Comparison of ENCODE assay signal across 8 cellular contexts in the genomic region with DNA sequence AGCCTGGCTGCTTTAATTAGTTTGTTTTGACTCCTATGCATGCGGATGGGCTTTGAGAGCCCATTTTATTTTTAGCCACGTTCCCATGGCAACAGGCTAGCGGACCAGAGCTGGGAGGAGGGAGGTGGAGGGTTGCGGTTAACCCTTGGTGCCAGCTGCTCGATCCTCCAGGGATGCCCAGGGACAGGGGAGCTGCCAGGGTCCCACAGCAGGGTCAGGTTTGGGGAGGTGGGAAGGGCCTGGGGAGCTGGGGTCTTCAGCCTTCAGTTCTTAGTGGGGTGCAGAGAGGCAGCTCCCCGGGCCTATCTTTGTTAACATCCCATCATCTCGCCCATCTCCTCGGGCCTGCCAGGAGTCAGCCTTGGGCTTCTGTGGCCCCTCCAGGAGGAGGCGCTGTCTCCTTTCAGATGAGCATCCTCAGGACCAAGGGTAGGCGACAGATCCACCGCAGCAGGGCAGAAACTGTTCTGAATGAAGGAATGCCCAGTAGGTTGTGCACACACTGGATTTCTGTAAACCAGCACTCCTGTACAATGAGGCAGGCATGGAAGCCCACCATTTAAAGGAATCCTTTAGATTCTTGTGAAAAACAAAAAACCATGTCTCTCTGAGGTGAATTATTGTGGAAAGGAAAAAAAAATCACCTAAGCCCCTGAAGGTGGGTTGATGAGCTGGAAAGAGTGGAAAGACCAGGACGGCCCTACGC.
DNase-seq lines count a peak whose midpoint lies in the region; ATAC-seq and TF ChIP-seq lines count a peak whose summit lies in the region.

No MANE protein-coding gene starts in this region.

- no peaks in the 10 kb centered on the region for H3K36me3 ChIP-seq in esophagus muscularis mucosa

- no peaks in the 10 kb centered on the region for H3K27me3 ChIP-seq in esophagus muscularis mucosa

- TF ChIP-seq RAD21 in Ishikawa (IDR thresholded peaks at IDR 0.05; ENCODE audit: low read depth), result peak; percentile 98

- no peaks in the 10 kb centered on the region for H3K9me3 ChIP-seq in esophagus muscularis mucosa

- no peaks in the 10 kb centered on the region for H3K9me3 Mint-ChIP-seq in natural killer cell treated with Interleukin-12 subunit alpha and Interleukin-12 subunit beta and Interleukin-15 and Interleukin-18, amount 100 ng/mL, for 72 hours
- no peaks in the 10 kb centered on the region for H3K9me3 Mint-ChIP-seq in stimulated activated memory B cell treated with anti-CD40 and anti-IgM and Interleukin-4, amounts not matched to agents 10 μg/mL and 1 μg/mL and 100 μg/mL, for 72 hours

- peak; percentile 89 for DNase-seq in CD1c-positive myeloid dendritic cell (ENCODE audit: extremely low spot score)
- peak; percentile 94 for DNase-seq in OCI-M1 (lab: John Stamatoyannopoulos, UW)
- peak; percentile 70 for DNase-seq in activated T-cell treated with anti-CD3 and anti-CD28 coated beads for 4 hours
- no peak for DNase-seq in esophagus muscularis mucosa (ENCODE audit: extremely low spot score)
- DNase-seq in natural killer cell treated with Interleukin-12 subunit alpha and Interleukin-12 subunit beta and Interleukin-15 and Interleukin-18, amount 100 ng/mL, for 72 hours (ENCODE audit: low spot score), result peak; percentile 85

- intact Hi-C loops in esophagus muscularis mucosa (cut with DNase I), result loop anchor here (2.0 to 5.0 kb wide), 2 partner anchors 85 to 251 kb away; no protein-coding TSS in a partner anchor

- no peak overlapping the region for H3K4me3 ChIP-seq in esophagus muscularis mucosa

- H3K4me1 ChIP-seq in esophagus muscularis mucosa, result peaks cover 21 to 42% (median 38%) of the 10 kb centered on the region in 4 donors

- H3K27ac ChIP-seq in esophagus muscularis mucosa (replicated peaks in 1 of 4), result no peak overlapping the region

- TF ChIP-seq CTCF in esophagus muscularis mucosa (IDR thresholded peaks at IDR 0.05), result peak; percentile 79 to 94 (median 93)

- no peaks in the 10 kb centered on the region for H3K36me3 Mint-ChIP-seq in natural killer cell treated with Interleukin-12 subunit alpha and Interleukin-12 subunit beta and Interleukin-15 and Interleukin-18, amount 100 ng/mL, for 72 hours
- no peaks in the 10 kb centered on the region for H3K36me3 Mint-ChIP-seq in stimulated activated memory B cell treated with anti-CD40 and anti-IgM and Interleukin-4, amounts not matched to agents 10 μg/mL and 1 μg/mL and 100 μg/mL, for 72 hours

- no peak overlapping the region for H3K4me3 Mint-ChIP-seq in natural killer cell treated with Interleukin-12 subunit alpha and Interleukin-12 subunit beta and Interleukin-15 and Interleukin-18, amount 100 ng/mL, for 72 hours
- peak overlapping the region; percentile 11 for H3K4me3 Mint-ChIP-seq in stimulated activated memory B cell treated with anti-CD40 and anti-IgM and Interleukin-4, amounts not matched to agents 10 μg/mL and 1 μg/mL and 100 μg/mL, for 72 hours

- TF ChIP-seq EP300 in Ishikawa (IDR thresholded peaks at IDR 0.05; ENCODE audit: borderline replicate concordance) (no peak), esophagus muscularis mucosa (IDR thresholded peaks at IDR 0.05) (no peak)

- peak; percentile 68 for ATAC-seq in GM19452 (IDR thresholded peaks at IDR 0.05; ENCODE audit: unreplicated experiment)
- ATAC-seq in natural killer cell treated with Interleukin-12 subunit alpha and Interleukin-12 subunit beta and Interleukin-15 and Interleukin-18, amount 100 ng/mL, for 72 hours, result peak; percentile 78 to 79
- peak; percentile 90 for ATAC-seq in stimulated activated memory B cell treated with anti-CD40 and anti-IgM and Interleukin-4, amounts not matched to agents 10 μg/mL and 1 μg/mL and 100 μg/mL, for 72 hours

- no peak for TF ChIP-seq POLR2A in esophagus muscularis mucosa (IDR thresholded peaks at IDR 0.05; ENCODE audit: low read depth)

- WGBS in esophagus muscularis mucosa, result 24% methylated on average over 12 of the region's 13 CpGs

- peaks cover 31 to 32% of the 10 kb centered on the region in 2 donors for H3K4me1 Mint-ChIP-seq in natural killer cell treated with Interleukin-12 subunit alpha and Interleukin-12 subunit beta and Interleukin-15 and Interleukin-18, amount 100 ng/mL, for 72 hours (ENCODE audit: low read depth in 2 of 2)
- peaks cover 51% of the 10 kb centered on the region for H3K4me1 Mint-ChIP-seq in stimulated activated memory B cell treated with anti-CD40 and anti-IgM and Interleukin-4, amounts not matched to agents 10 μg/mL and 1 μg/mL and 100 μg/mL, for 72 hours

- H3K27ac Mint-ChIP-seq in natural killer cell treated with Interleukin-12 subunit alpha and Interleukin-12 subunit beta and Interleukin-15 and Interleukin-18, amount 100 ng/mL, for 72 hours, result peak overlapping the region; percentile 60 to 73
- H3K27ac Mint-ChIP-seq in stimulated activated memory B cell treated with anti-CD40 and anti-IgM and Interleukin-4, amounts not matched to agents 10 μg/mL and 1 μg/mL and 100 μg/mL, for 72 hours, result no peak overlapping the region

- H3K27me3 Mint-ChIP-seq in natural killer cell treated with Interleukin-12 subunit alpha and Interleukin-12 subunit beta and Interleukin-15 and Interleukin-18, amount 100 ng/mL, for 72 hours, result no peaks in the 10 kb centered on the region
- H3K27me3 Mint-ChIP-seq in stimulated activated memory B cell treated with anti-CD40 and anti-IgM and Interleukin-4, amounts not matched to agents 10 μg/mL and 1 μg/mL and 100 μg/mL, for 72 hours, result no peaks in the 10 kb centered on the region

TF ChIP-seq in Ishikawa, 13 proteins besides CTCF, POLR2A, EP300 and RAD21:
- TF ChIP-seq CEBPB (IDR thresholded peaks at IDR 0.05) (no peak), REST (IDR thresholded peaks at IDR 0.05; ENCODE audit: low read depth) (no peak), YY1 (IDR thresholded peaks at IDR 0.05; ENCODE audit: low read depth) (no peak), TAF1 (IDR thresholded peaks at IDR 0.05; ENCODE audit: low read depth) (no peak), TEAD4 (IDR thresholded peaks at IDR 0.05) (no peak), EGR1 (IDR thresholded peaks at IDR 0.05) (no peak), CREB1 (IDR thresholded peaks at IDR 0.05; ENCODE audit: low read depth) (no peak), USF1 (IDR thresholded peaks at IDR 0.05) (no peak), ZBTB7A (IDR thresholded peaks at IDR 0.05; ENCODE audit: low read depth) (no peak), NFIC (IDR thresholded peaks at IDR 0.05) (no peak), TCF12 (IDR thresholded peaks at IDR 0.05; ENCODE audit: low read depth) (no peak), FOXM1 (IDR thresholded peaks at IDR 0.05; ENCODE audit: borderline replicate concordance, low read depth) (no peak)
- TF ChIP-seq, protein P1, sequence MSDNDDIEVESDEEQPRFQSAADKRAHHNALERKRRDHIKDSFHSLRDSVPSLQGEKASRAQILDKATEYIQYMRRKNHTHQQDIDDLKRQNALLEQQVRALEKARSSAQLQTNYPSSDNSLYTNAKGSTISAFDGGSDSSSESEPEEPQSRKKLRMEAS (IDR thresholded peaks at IDR 0.05), result no peak
